In the genomic region with DNA sequence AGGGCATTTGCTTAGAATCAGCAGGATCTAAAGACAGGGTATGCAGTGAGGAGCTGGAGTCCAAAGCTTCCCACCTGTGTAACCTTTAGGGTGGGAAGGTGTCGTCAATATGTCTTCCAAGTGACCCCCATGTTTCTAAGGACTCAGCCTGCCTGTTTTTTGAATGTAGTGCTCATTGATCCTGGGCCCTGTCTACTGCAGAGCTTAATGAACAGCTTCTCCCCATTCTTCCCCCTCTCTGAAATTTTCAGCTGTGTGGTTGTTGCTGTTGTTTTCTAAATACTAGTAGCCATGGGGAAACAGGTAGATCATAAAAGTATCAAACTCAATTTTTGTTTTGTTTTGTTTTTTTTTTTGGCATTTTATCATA, we compare ENCODE assay signal across 1 cellular context.
TF ChIP-seq lines count a peak whose summit lies in the region.

No MANE protein-coding gene starts in this region.

TF ChIP-seq in HepG2, 621 proteins besides CTCF, POLR2A, EP300 and RAD21 (continued from another document):
- TF ChIP-seq, protein P1, sequence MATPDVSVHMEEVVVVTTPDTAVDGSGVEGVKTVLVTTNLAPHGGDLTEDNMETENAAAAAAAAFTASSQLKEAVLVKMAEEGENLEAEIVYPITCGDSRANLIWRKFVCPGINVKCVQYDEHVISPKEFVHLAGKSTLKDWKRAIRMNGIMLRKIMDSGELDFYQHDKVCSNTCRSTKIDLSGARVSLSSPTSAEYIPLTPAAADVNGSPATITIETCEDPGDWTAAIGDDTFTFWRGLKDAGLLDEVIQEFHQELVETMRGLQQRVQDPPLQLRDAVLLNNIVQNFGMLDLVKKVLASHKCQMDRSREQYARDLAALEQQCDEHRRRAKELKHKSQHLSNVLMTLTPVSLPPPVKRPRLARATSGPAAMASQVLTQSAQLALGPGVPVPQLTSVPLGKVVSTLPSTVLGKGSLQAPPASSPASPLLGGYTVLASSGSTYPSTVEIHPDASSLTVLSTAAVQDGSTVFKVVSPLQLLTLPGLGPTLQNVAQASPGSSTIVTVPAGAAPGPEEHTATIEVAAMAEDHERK (CRISPR knock-in tag; IDR thresholded peaks at IDR 0.05; ENCODE audit: low read depth), result no peak
- TF ChIP-seq ZNF224 (CRISPR knock-in tag; IDR thresholded peaks at IDR 0.05), result no peak
- TF ChIP-seq, protein P2, sequence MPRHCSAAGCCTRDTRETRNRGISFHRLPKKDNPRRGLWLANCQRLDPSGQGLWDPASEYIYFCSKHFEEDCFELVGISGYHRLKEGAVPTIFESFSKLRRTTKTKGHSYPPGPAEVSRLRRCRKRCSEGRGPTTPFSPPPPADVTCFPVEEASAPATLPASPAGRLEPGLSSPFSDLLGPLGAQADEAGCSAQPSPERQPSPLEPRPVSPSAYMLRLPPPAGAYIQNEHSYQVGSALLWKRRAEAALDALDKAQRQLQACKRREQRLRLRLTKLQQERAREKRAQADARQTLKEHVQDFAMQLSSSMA (CRISPR knock-in tag; IDR thresholded peaks at IDR 0.05), result no peak
- no peak for TF ChIP-seq E2F2 (CRISPR knock-in tag; IDR thresholded peaks at IDR 0.05; ENCODE audit: borderline replicate concordance)
- TF ChIP-seq, protein P3, sequence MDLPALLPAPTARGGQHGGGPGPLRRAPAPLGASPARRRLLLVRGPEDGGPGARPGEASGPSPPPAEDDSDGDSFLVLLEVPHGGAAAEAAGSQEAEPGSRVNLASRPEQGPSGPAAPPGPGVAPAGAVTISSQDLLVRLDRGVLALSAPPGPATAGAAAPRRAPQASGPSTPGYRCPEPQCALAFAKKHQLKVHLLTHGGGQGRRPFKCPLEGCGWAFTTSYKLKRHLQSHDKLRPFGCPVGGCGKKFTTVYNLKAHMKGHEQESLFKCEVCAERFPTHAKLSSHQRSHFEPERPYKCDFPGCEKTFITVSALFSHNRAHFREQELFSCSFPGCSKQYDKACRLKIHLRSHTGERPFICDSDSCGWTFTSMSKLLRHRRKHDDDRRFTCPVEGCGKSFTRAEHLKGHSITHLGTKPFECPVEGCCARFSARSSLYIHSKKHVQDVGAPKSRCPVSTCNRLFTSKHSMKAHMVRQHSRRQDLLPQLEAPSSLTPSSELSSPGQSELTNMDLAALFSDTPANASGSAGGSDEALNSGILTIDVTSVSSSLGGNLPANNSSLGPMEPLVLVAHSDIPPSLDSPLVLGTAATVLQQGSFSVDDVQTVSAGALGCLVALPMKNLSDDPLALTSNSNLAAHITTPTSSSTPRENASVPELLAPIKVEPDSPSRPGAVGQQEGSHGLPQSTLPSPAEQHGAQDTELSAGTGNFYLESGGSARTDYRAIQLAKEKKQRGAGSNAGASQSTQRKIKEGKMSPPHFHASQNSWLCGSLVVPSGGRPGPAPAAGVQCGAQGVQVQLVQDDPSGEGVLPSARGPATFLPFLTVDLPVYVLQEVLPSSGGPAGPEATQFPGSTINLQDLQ (CRISPR knock-in tag; IDR thresholded peaks at IDR 0.05), result no peak
